Comparison of ENCODE assay signal across 13 cellular contexts in genomic region chr4:48027653-48028052, GRCh38. TPM values are rescaled to one million over a fixed set of nuclear protein-coding genes. Genes with fewer than 3 reads are reported as not detected.
DNase-seq lines count a peak whose midpoint lies in the region; ATAC-seq and TF ChIP-seq lines count a peak whose summit lies in the region.
"Had no signal": no experiment of that assay in that cellular context is flagged by ENCODE, and none has a peak within 500 bp of the region (broad histone marks: within the 10 kb centered on the region; RNA-seq: fewer than 3 reads in every experiment).

No MANE protein-coding gene starts in this region.

- H3K27me3 ChIP-seq in GM23338 (ENCODE audit: insufficient read depth): no peaks in the 10 kb centered on the region
- H3K27me3 ChIP-seq in body of pancreas: no peaks in the 10 kb centered on the region
- H3K27me3 ChIP-seq: esophagus squamous epithelium had no signal

- peaks cover 29% of the 10 kb centered on the region for H3K4me1 ChIP-seq in GM23338 (ENCODE audit: insufficient read depth)
- H3K4me1 ChIP-seq in body of pancreas: peaks cover 11% of the 10 kb centered on the region
- H3K4me1 ChIP-seq: esophagus squamous epithelium had no signal

- no peak for TF ChIP-seq CTCF in GM12865 (IDR thresholded peaks at IDR 0.05; ENCODE audit: insufficient read depth, low read depth, low read length, missing control alignments)
- TF ChIP-seq CTCF in GM23338 (conservative IDR thresholded peaks at IDR 0.05; ENCODE audit: low read depth in 2 of 2): no peak
- no peak for TF ChIP-seq CTCF in body of pancreas (IDR thresholded peaks at IDR 0.05)

- no peak overlapping the region for H2AFZ ChIP-seq in GM23338

- H4K20me1 ChIP-seq in GM23338 (replicated peaks; ENCODE audit: insufficient read depth): no peaks in the 10 kb centered on the region

- ATAC-seq in GM18907 (IDR thresholded peaks at IDR 0.05; ENCODE audit: unreplicated experiment): peak; percentile 85
- ATAC-seq in GM23338: no peak
- ATAC-seq in HG03139 (IDR thresholded peaks at IDR 0.05; ENCODE audit: unreplicated experiment): peak; percentile 56
- no peak for ATAC-seq in body of pancreas

- H3K27me3 Mint-ChIP-seq in GM23338 (ENCODE audit: insufficient read depth, low read depth, poor library complexity): no peaks in the 10 kb centered on the region

- no peak overlapping the region for H3K4me3 Mint-ChIP-seq in GM23338
- H3K4me3 Mint-ChIP-seq: T-helper 1 cell treated with Interleukin-12 subunit alpha and Interleukin-12 subunit beta and Interleukin-4 antibody, amounts not matched to agents 30 μg/mL and 1 μg/mL, for 36 hours had no signal

- H3K79me2 ChIP-seq in GM23338 (replicated peaks; ENCODE audit: insufficient read depth): no peaks in the 10 kb centered on the region

- H3K27ac ChIP-seq in GM23338 (ENCODE audit: low read depth) (peak overlapping the region; percentile 70; the same call in 1 of the 2 replicates), body of pancreas (no peak overlapping the region)
- H3K27ac ChIP-seq: esophagus squamous epithelium had no signal

- intact Hi-C loops in body of pancreas (cut with DNase I): no loop called here

- H3K9me3 ChIP-seq in body of pancreas: no peaks in the 10 kb centered on the region
- H3K9me3 ChIP-seq: esophagus squamous epithelium had no signal

- peaks cover 38% of the 10 kb centered on the region for H3K4me1 Mint-ChIP-seq in GM23338

- H3K9me3 Mint-ChIP-seq in GM23338: no peaks in the 10 kb centered on the region
- H3K9me3 Mint-ChIP-seq: T-helper 1 cell treated with Interleukin-12 subunit alpha and Interleukin-12 subunit beta and Interleukin-4 antibody, amounts not matched to agents 30 μg/mL and 1 μg/mL, for 36 hours had no signal

- H3K4me2 ChIP-seq in GM23338: no peak overlapping the region

- H3K9me2 ChIP-seq in GM23338 (ENCODE audit: insufficient read depth): no peaks in the 10 kb centered on the region

- H3F3A ChIP-seq in GM23338 (replicated peaks; ENCODE audit: low read depth): no peaks in the 10 kb centered on the region

- no peak for TF ChIP-seq POLR2A in body of pancreas (IDR thresholded peaks at IDR 0.05)

- peaks cover 10% of the 10 kb centered on the region for H3K36me3 Mint-ChIP-seq in GM23338 (ENCODE audit: low read depth)

- H3K36me3 ChIP-seq in GM23338 (ENCODE audit: insufficient read depth) (no peaks in the 10 kb centered on the region), body of pancreas (replicated peaks in 1 of 2; ENCODE audit: insufficient read depth in 1 of 2, low read depth in 2 of 2) (peaks cover 0 to 2% of the 10 kb centered on the region in 2 donors)

- DNase-seq in GM12865 (ENCODE audit: low read depth) (peak; percentile 65), GM23338 (ENCODE audit: low spot score) (no peak), body of pancreas (no peak), occipital lobe (lab: John Stamatoyannopoulos, UW) (no peak), NCI-H2196 treated with DMSO at 0.1 percent for 48 hours (lab: John Stamatoyannopoulos, UW; ENCODE audit: unreplicated experiment) (no peak)
- no peak for DNase-seq in central memory CD4-positive, alpha-beta T cell
- DNase-seq: esophagus squamous epithelium, NCI-H2171 treated with DMSO at 0.1 percent for 48 hours, OCI-M1 had no signal

- H3K4me3 ChIP-seq in GM12865 (ENCODE audit: low read depth, low read length) (no peak overlapping the region), GM23338 (no peak overlapping the region), body of pancreas (no peak overlapping the region)
- H3K4me3 ChIP-seq: esophagus squamous epithelium had no signal

- peak overlapping the region; percentile 84; the same call in 1 of the 2 replicates for H3K27ac Mint-ChIP-seq in GM23338
- H3K27ac Mint-ChIP-seq: T-helper 1 cell treated with Interleukin-12 subunit alpha and Interleukin-12 subunit beta and Interleukin-4 antibody, amounts not matched to agents 30 μg/mL and 1 μg/mL, for 36 hours had no signal

TF ChIP-seq in GM23338, 12 proteins besides CTCF, POLR2A, EP300 and RAD21:
- no peak for TF ChIP-seq STAT1 (IDR thresholded peaks at IDR 0.05; ENCODE audit: unreplicated experiment)
- no peak for TF ChIP-seq JUNB (IDR thresholded peaks at IDR 0.05; ENCODE audit: unreplicated experiment)
- no peak for TF ChIP-seq ZNF331 (CRISPR knock-in tag; IDR thresholded peaks at IDR 0.05; ENCODE audit: low read depth)
- no peak for TF ChIP-seq POLR2AphosphoS5 (IDR thresholded peaks at IDR 0.05; ENCODE audit: low read depth)
- no peak for TF ChIP-seq NANOG (IDR thresholded peaks at IDR 0.05; ENCODE audit: borderline replicate concordance)
- TF ChIP-seq CREB1 (CRISPR knock-in tag; IDR thresholded peaks at IDR 0.05; ENCODE audit: low read depth): no peak

RNA-seq across cellular contexts. Expression of gene NIPAL1, which starts 11.1 kb away (rescaled TPM):
- 8.2 and 9.2 TPM in 2 replicates for total RNA-seq in GM23338 (2014; rRNA removed; shearing (Covaris generic))
- polyA plus RNA-seq in GM23338 (2016; fragmentation: Nextera tagmentation; extraction: Ambion mirVana): 4.5 and 5.3 TPM in 2 replicates
- 1 to 10 TPM; 1.0 to 1.6 TPM for total RNA-seq in body of pancreas
- 0.94 TPM for total RNA-seq in occipital lobe

RNA-seq across cellular contexts. Expression of gene CNGA1, which starts 11.2 kb away (rescaled TPM):
- total RNA-seq in GM23338 (2014; rRNA removed; shearing (Covaris generic)): 2.0 and 3.3 TPM in 2 replicates
- 4.9 and 6.2 TPM in 2 replicates for polyA plus RNA-seq in GM23338 (2016; fragmentation: Nextera tagmentation; extraction: Ambion mirVana)
- total RNA-seq in body of pancreas (1 to 10 TPM in 1 of 2 donors, under 1 TPM in 1; 0.33 to 1.8 TPM), occipital lobe (not detected)
- total RNA-seq: LHCN-M2 had no signal

Comparison
In these comparisons a context has a peak if more than half of its experiments do, and no peak if none do; other contexts are left out.
1. ATAC-seq: peak in GM18907 (single experiment) and HG03139 (single experiment); none in GM23338 (single experiment) and body of pancreas (single experiment).